9 cellular contexts compared by ENCODE assay signal in the genomic region with DNA sequence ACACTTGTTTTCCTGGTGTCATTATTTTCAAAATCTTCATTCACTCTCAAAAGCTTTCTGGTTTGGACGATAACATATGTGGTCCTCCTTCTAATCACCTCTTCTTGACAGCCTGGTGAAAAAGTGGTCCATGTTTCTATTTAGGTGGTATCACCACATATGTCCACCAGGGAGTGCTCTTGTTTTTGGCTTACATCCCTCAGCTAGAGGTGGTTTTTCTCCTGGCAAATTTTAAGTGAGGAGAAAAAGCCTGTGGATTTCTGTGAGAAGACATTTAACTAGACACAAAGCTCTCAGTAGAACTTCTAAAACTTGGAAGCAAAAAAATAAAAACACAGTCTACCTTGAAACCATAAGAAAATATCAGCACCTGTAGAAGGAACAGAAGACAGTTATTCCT. TPM values are rescaled to one million over a fixed set of nuclear protein-coding genes. Genes with fewer than 3 reads are reported as not detected.
A peak's percentile ranks its signal among the peaks of the same experiment; 100 is the strongest.
DNase-seq lines count a peak whose midpoint lies in the region; ATAC-seq and TF ChIP-seq lines count a peak whose summit lies in the region.
"Had no signal": no experiment of that assay in that cellular context is flagged by ENCODE, and none has a peak within 500 bp of the region (broad histone marks: within the 10 kb centered on the region; RNA-seq: fewer than 3 reads in every experiment).

No MANE protein-coding gene starts in this region.

- no peaks in the 10 kb centered on the region for H3K9me3 ChIP-seq in vagina

- H3K4me1 Mint-ChIP-seq in osteocyte (ENCODE audit: unreplicated experiment), result peaks cover 1% of the 10 kb centered on the region
- H3K4me1 Mint-ChIP-seq: central memory CD8-positive, alpha-beta T cell had no signal

- H3K27me3 ChIP-seq in vagina, result no peaks in the 10 kb centered on the region

- H3K4me3 Mint-ChIP-seq in osteocyte (ENCODE audit: unreplicated experiment), result no peak overlapping the region
- H3K4me3 Mint-ChIP-seq: central memory CD8-positive, alpha-beta T cell had no signal

- no peaks in the 10 kb centered on the region for H3K4me1 ChIP-seq in vagina

- TF ChIP-seq POLR2A in vagina (IDR thresholded peaks at IDR 0.05), result no peak

- intact Hi-C loops in vagina (cut with DNase I), result no loop called here

- CTCF ChIA-PET in AG04449 (lab: Yijun Ruan, JAX), result interaction anchor here (0.6 to 2.0 kb wide), 11 partner anchors 10 to 690 kb away, joined by 3 to 9 read pairs (median 4); no protein-coding TSS in a partner anchor

- peaks cover 13% of the 10 kb centered on the region for H3K27me3 Mint-ChIP-seq in osteocyte (ENCODE audit: unreplicated experiment)
- H3K27me3 Mint-ChIP-seq: central memory CD8-positive, alpha-beta T cell had no signal

- POLR2A ChIA-PET in AG04449 (lab: Yijun Ruan, JAX), result no interaction called here

- H3K9me3 Mint-ChIP-seq in osteocyte (ENCODE audit: unreplicated experiment), result peaks cover 5% of the 10 kb centered on the region
- H3K9me3 Mint-ChIP-seq: central memory CD8-positive, alpha-beta T cell had no signal

- H3K36me3 Mint-ChIP-seq in osteocyte (ENCODE audit: unreplicated experiment), result no peaks in the 10 kb centered on the region

- H3K27ac ChIP-seq in vagina, result no peak overlapping the region

- peak; percentile 51 for ATAC-seq in GM18907 (IDR thresholded peaks at IDR 0.05; ENCODE audit: unreplicated experiment)

- TF ChIP-seq CTCF in AG04449 (IDR thresholded peaks at IDR 0.05; ENCODE audit: insufficient read depth, low read length, missing control alignments) (peak; percentile 46), osteocyte (IDR thresholded peaks at IDR 0.05) (peak; percentile 70), vagina (IDR thresholded peaks at IDR 0.05) (peak in 1 of 3 experiments; percentile 9)

- H3K36me3 ChIP-seq in vagina, result no peaks in the 10 kb centered on the region

- no peak overlapping the region for H3K27ac Mint-ChIP-seq in osteocyte (ENCODE audit: unreplicated experiment)

- peak; percentile 2 for DNase-seq in AG04449 (ENCODE audit: low read depth, low spot score)
- peak; percentile 28 for DNase-seq in NCI-H345 (lab: John Stamatoyannopoulos, UW)
- peak; percentile 27 to 41 for DNase-seq in dermis microvascular lymphatic vessel endothelial cell (ENCODE audit: low read depth in 2 of 2)
- no peak for DNase-seq in osteocyte (ENCODE audit: extremely low spot score, unreplicated experiment)
- no peak for DNase-seq in activated naive CD4-positive, alpha-beta T cell treated with Interleukin-2 at 50 U/mL for 16 hours
- no peak for DNase-seq in HUDEP-2 (lab: John Stamatoyannopoulos, UW; ENCODE audit: unreplicated experiment in 76 of 76)
- no peak for DNase-seq in vagina (ENCODE audit: extremely low spot score in 2 of 2)

- H3K4me3 ChIP-seq in AG04449 (ENCODE audit: low read depth, low read length) (no peak overlapping the region), vagina (no peak overlapping the region)

RNA-seq across cellular contexts. Expression of gene FRMPD4, which starts 58.0 kb away (rescaled TPM):
- total RNA-seq in dermis microvascular lymphatic vessel endothelial cell (not detected in 2 replicates), osteocyte (1.6 and 1.7 TPM in 2 replicates), vagina (not detected)

Comparison
In these comparisons a context has a peak if more than half of its experiments do, and no peak if none do; other contexts are left out.
1. DNase-seq: peak in AG04449 (single experiment), NCI-H345 (single experiment) and dermis microvascular lymphatic vessel endothelial cell (2 of 2); none in osteocyte (single experiment), activated naive CD4-positive, alpha-beta T cell treated with Interleukin-2 at 50 U/mL for 16 hours (single experiment), HUDEP-2 (0 of 76) and vagina (0 of 2).